In genomic region chr3:26202169-26202568, GRCh38 we compare ENCODE assay signal across 19 cellular contexts.
DNase-seq lines count a peak whose midpoint lies in the region; ATAC-seq and TF ChIP-seq lines count a peak whose summit lies in the region.
"Had no signal": no experiment of that assay in that cellular context is flagged by ENCODE, and none has a peak within 500 bp of the region (broad histone marks: within the 10 kb centered on the region; RNA-seq: fewer than 3 reads in every experiment).

No MANE protein-coding gene starts in this region.

- H2BK15ac ChIP-seq in neuronal stem cell (ENCODE audit: low read length) = no peak overlapping the region

- 45 to 71% methylated on average over 3 of the region's 3 CpGs for WGBS in endodermal cell (ENCODE audit: insufficient coverage in 1 of 2, insufficient read length in 1 of 2), 2 experiments
- no CpG with 5 or more reads among the region's 3 CpGs for WGBS in neuronal stem cell (ENCODE audit: extremely low coverage in 2 of 2, insufficient read length in 2 of 2, insufficient replicate concordance in 1 of 2), 2 donors

- H4K20me1 ChIP-seq in GM23338 (replicated peaks; ENCODE audit: insufficient read depth) (no peaks in the 10 kb centered on the region), OCI-LY3 (ENCODE audit: insufficient read depth, low read length) (no peaks in the 10 kb centered on the region)

- H3K9me2 ChIP-seq in GM23338 (ENCODE audit: insufficient read depth) = 0 out of 2 replicates have a peak, but pooled peaks cover 6% of the 10 kb centered on the region

- no peak overlapping the region for H4K91ac ChIP-seq in neuronal stem cell (ENCODE audit: low read depth, low read length, poor library complexity)

- no peak overlapping the region for H3K4me3 ChIP-seq in GM23338
- H3K4me3 ChIP-seq in OCI-LY3 (ENCODE audit: low read length) = no peak overlapping the region
- no peak overlapping the region for H3K4me3 ChIP-seq in endodermal cell (ENCODE audit: low read length)
- no peak overlapping the region for H3K4me3 ChIP-seq in neuronal stem cell (ENCODE audit: low read length in 2 of 2)
- H3K4me3 ChIP-seq: HAP-1 had no signal

- no peak overlapping the region for H3K4me3 Mint-ChIP-seq in GM23338
- H3K4me3 Mint-ChIP-seq in endodermal cell = no peak overlapping the region
- H3K4me3 Mint-ChIP-seq: CD4-positive, CD25-positive, alpha-beta regulatory T cell; CD8-positive, alpha-beta memory T cell had no signal

- H3K27me3 Mint-ChIP-seq in GM23338 (ENCODE audit: insufficient read depth, low read depth, poor library complexity) = no peaks in the 10 kb centered on the region
- H3K27me3 Mint-ChIP-seq in endodermal cell (ENCODE audit: insufficient read depth) = no peaks in the 10 kb centered on the region
- H3K27me3 Mint-ChIP-seq: CD4-positive, CD25-positive, alpha-beta regulatory T cell; CD8-positive, alpha-beta memory T cell had no signal

- H2AK5ac ChIP-seq in neuronal stem cell (ENCODE audit: low read depth, low read length) = no peak overlapping the region

- H3K4me1 ChIP-seq in GM23338 (ENCODE audit: insufficient read depth) (no peaks in the 10 kb centered on the region), OCI-LY3 (ENCODE audit: low read length) (peaks cover 10% of the 10 kb centered on the region), endodermal cell (ENCODE audit: control insufficient read depth, insufficient read depth, low read length) (peaks cover 10% of the 10 kb centered on the region), neuronal stem cell (ENCODE audit: control insufficient read depth in 2 of 2, insufficient read depth in 1 of 2, low read depth in 1 of 2, low read length in 2 of 2) (no peaks in the 10 kb centered on the region)
- H3K4me1 ChIP-seq: BE2C, HAP-1 had no signal

- peak; percentile 7 for DNase-seq in GM23338 (ENCODE audit: low spot score)
- peak; percentile 49 for DNase-seq in endodermal cell
- DNase-seq in neuronal stem cell (ENCODE audit: low spot score) = peak; percentile 2
- DNase-seq in activated naive CD4-positive, alpha-beta T cell (lab: John Stamatoyannopoulos, UW) = no peak
- DNase-seq: ACHN; BE2C; C1 segment of cervical spinal cord; CD4-positive, CD25-positive, alpha-beta regulatory T cell; CD8-positive, alpha-beta memory T cell; COR-L47; DMS 273 treated with DMSO at 0.1 percent for 48 hours; DMS53; GDM1; GOT3; KG1 had no signal

- no peak overlapping the region for H2BK12ac ChIP-seq in neuronal stem cell (ENCODE audit: low read length)

- H3K27ac Mint-ChIP-seq in GM23338 (no peak overlapping the region), endodermal cell (no peak overlapping the region)
- H3K27ac Mint-ChIP-seq: CD4-positive, CD25-positive, alpha-beta regulatory T cell; CD8-positive, alpha-beta memory T cell had no signal

- H3K79me1 ChIP-seq in neuronal stem cell (ENCODE audit: low read depth, low read length) = no peaks in the 10 kb centered on the region

- no peak overlapping the region for H3K4me2 ChIP-seq in GM23338
- 0 out of 2 replicates have a peak overlapping the region, but pooled peaks have one; percentile 1 for H3K4me2 ChIP-seq in OCI-LY3 (ENCODE audit: low read length)
- no peak overlapping the region for H3K4me2 ChIP-seq in neuronal stem cell (ENCODE audit: insufficient read depth, low read length, poor library complexity, severe bottlenecking)

- H3K4ac ChIP-seq in neuronal stem cell (ENCODE audit: low read length) = no peak overlapping the region

- no peak overlapping the region for H3K14ac ChIP-seq in neuronal stem cell (ENCODE audit: low read length)

- no peaks in the 10 kb centered on the region for H3K79me2 ChIP-seq in GM23338 (replicated peaks; ENCODE audit: insufficient read depth)
- no peaks in the 10 kb centered on the region for H3K79me2 ChIP-seq in OCI-LY3 (ENCODE audit: low read length)

- peaks cover 3% of the 10 kb centered on the region; the same call in 1 of the 3 replicates for H3K4me1 Mint-ChIP-seq in GM23338
- H3K4me1 Mint-ChIP-seq in endodermal cell = peaks cover 31% of the 10 kb centered on the region
- H3K4me1 Mint-ChIP-seq: CD4-positive, CD25-positive, alpha-beta regulatory T cell; CD8-positive, alpha-beta memory T cell had no signal

- peak; percentile 76 for ATAC-seq in GM23338
- no peak for ATAC-seq in GM18861 (IDR thresholded peaks at IDR 0.05; ENCODE audit: unreplicated experiment)
- no peak for ATAC-seq in HG02571 (IDR thresholded peaks at IDR 0.05; ENCODE audit: unreplicated experiment)

- TF ChIP-seq CTCF in GM23338 (conservative IDR thresholded peaks at IDR 0.05; ENCODE audit: low read depth in 2 of 2) = no peak
- no peak for TF ChIP-seq CTCF in OCI-LY3 (IDR thresholded peaks at IDR 0.05; ENCODE audit: low read depth, low read length)
- no peak for TF ChIP-seq CTCF in endodermal cell (conservative IDR thresholded peaks at IDR 0.05)

- H3K9me3 Mint-ChIP-seq in GM23338 (no peaks in the 10 kb centered on the region), endodermal cell (no peaks in the 10 kb centered on the region)

- H3K27ac ChIP-seq in GM23338 (ENCODE audit: low read depth) = no peak overlapping the region
- no peak overlapping the region for H3K27ac ChIP-seq in OCI-LY3 (ENCODE audit: low read length)
- no peak overlapping the region for H3K27ac ChIP-seq in endodermal cell (ENCODE audit: low read depth, low read length)
- H3K27ac ChIP-seq in neuronal stem cell (replicated peaks; ENCODE audit: low read length) = no peak overlapping the region

- no peaks in the 10 kb centered on the region for H3K27me3 ChIP-seq in GM23338 (ENCODE audit: insufficient read depth)
- H3K27me3 ChIP-seq in OCI-LY3 (ENCODE audit: low read depth, low read length) = no peaks in the 10 kb centered on the region
- H3K27me3 ChIP-seq in endodermal cell (ENCODE audit: control insufficient read depth, insufficient read depth, low read length, poor library complexity, severe bottlenecking) = no peaks in the 10 kb centered on the region
- H3K27me3 ChIP-seq in neuronal stem cell (ENCODE audit: control insufficient read depth in 3 of 3, insufficient read depth in 3 of 3, low read depth in 1 of 3, low read length in 3 of 3) = no peaks in the 10 kb centered on the region
- H3K27me3 ChIP-seq: BE2C had no signal

- H3K9me3 ChIP-seq in OCI-LY3 (ENCODE audit: insufficient read depth, low read length) = no peaks in the 10 kb centered on the region
- H3K9me3 ChIP-seq in endodermal cell (ENCODE audit: control insufficient read depth, low read length) = no peaks in the 10 kb centered on the region
- H3K9me3 ChIP-seq in neuronal stem cell (replicated peaks in 1 of 2; ENCODE audit: control insufficient read depth in 2 of 2, insufficient read depth in 1 of 2, low read depth in 1 of 2, low read length in 2 of 2) = no peaks in the 10 kb centered on the region
- H3K9me3 ChIP-seq: BE2C, HAP-1 had no signal

- H2AFZ ChIP-seq in GM23338 (no peak overlapping the region), OCI-LY3 (ENCODE audit: low read depth, low read length) (no peak overlapping the region), neuronal stem cell (ENCODE audit: low read length) (no peak overlapping the region)

- no peak overlapping the region for H2BK5ac ChIP-seq in neuronal stem cell (ENCODE audit: low read length)

- H3K36me3 ChIP-seq in GM23338 (ENCODE audit: insufficient read depth) (no peaks in the 10 kb centered on the region), OCI-LY3 (replicated peaks; ENCODE audit: low read depth, low read length) (no peaks in the 10 kb centered on the region), endodermal cell (ENCODE audit: control insufficient read depth, insufficient read depth, low read length) (no peaks in the 10 kb centered on the region), neuronal stem cell (replicated peaks in 1 of 2; ENCODE audit: control insufficient read depth in 2 of 2, insufficient read depth in 2 of 2, low read length in 2 of 2) (no peaks in the 10 kb centered on the region)
- H3K36me3 ChIP-seq: BE2C, HAP-1 had no signal

- H3F3A ChIP-seq in GM23338 (replicated peaks; ENCODE audit: low read depth) = no peaks in the 10 kb centered on the region

- H2BK120ac ChIP-seq in neuronal stem cell (ENCODE audit: low read depth, low read length) = no peak overlapping the region

- H3K9ac ChIP-seq in OCI-LY3 (ENCODE audit: low read length) = no peak overlapping the region
- H3K9ac ChIP-seq in endodermal cell (ENCODE audit: extremely low read depth, low read length, poor library complexity, severe bottlenecking) = no peak overlapping the region
- no peak overlapping the region for H3K9ac ChIP-seq in neuronal stem cell (ENCODE audit: low read depth, low read length, poor library complexity)

- H3K36me3 Mint-ChIP-seq in GM23338 (ENCODE audit: low read depth) (no peaks in the 10 kb centered on the region), endodermal cell (ENCODE audit: low read depth) (no peaks in the 10 kb centered on the region)
- H3K36me3 Mint-ChIP-seq: CD4-positive, CD25-positive, alpha-beta regulatory T cell; CD8-positive, alpha-beta memory T cell had no signal

- H3K18ac ChIP-seq in neuronal stem cell (ENCODE audit: low read length) = no peak overlapping the region

- no peak overlapping the region for H3K23ac ChIP-seq in neuronal stem cell (ENCODE audit: low read depth, low read length, poor library complexity)

- no peak overlapping the region for H4K8ac ChIP-seq in neuronal stem cell (ENCODE audit: low read depth, low read length)

TF ChIP-seq in GM23338, 12 proteins besides CTCF, POLR2A, EP300 and RAD21 (continues in another document):
- TF ChIP-seq STAT1 (IDR thresholded peaks at IDR 0.05; ENCODE audit: unreplicated experiment) = no peak

Comparison
In these comparisons a context has a peak if more than half of its experiments do, and no peak if none do; other contexts are left out.
1. DNase-seq: peak in GM23338 (single experiment), endodermal cell (single experiment) and neuronal stem cell (single experiment); none in activated naive CD4-positive, alpha-beta T cell (0 of 4).